Comparison of ENCODE assay signal across 1 cellular context in the genomic region with DNA sequence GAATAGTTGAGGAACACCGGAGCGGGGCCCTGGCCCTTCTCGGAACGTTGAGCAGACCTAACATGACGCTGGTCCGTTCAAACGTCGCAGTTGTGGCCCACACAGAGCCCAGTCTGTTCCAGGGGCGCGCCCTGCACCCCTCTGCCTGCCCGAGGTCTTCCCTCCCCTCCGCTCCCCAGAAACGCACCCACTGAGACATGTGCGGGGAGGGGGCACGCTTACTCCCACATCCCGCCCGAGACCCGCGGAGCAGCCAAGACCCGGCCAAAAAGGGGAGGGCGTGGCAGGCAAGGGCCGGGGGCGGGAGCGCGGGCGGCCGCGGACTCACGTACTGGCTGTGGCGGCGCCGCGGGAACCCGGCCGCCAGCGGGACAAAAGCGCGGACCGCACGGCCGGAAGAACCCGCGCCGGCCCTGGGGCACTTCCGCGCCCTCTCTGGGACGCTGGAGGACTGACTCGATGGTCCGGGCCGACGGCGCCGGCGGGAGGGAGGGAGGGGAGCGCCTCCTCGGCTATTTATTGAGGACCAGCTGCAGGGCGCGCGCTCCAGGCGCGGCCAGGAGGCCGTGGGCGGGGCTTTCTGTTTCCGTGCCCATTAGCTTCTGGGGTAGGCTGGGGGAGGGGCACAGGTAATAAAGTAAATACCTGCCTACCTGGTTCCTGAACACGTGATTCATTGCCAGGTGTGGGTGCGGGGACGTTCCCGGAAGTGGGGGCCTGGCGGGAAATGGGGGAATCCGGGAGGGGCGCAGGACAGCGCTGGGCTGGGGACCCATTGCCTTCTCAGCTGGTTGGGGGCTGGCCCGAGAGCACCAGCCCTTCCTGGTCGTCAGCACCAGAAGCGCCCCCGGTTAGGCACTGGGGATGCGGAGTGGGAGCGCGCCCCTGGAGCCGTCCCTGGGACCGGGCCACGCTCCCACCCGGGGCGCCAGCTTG.
A peak's percentile ranks its signal among the peaks of the same experiment; 100 is the strongest.
TF ChIP-seq lines count a peak whose summit lies in the region.

A gene (minus strand): TSS at position 390 of the 936 bp plus-strand sequence. CDS start 57 bp downstream, at position 333.

TF ChIP-seq in K562, 482 proteins besides CTCF, POLR2A, EP300 and RAD21 (continued from another document and continues in another):
- TF ChIP-seq, protein P1, sequence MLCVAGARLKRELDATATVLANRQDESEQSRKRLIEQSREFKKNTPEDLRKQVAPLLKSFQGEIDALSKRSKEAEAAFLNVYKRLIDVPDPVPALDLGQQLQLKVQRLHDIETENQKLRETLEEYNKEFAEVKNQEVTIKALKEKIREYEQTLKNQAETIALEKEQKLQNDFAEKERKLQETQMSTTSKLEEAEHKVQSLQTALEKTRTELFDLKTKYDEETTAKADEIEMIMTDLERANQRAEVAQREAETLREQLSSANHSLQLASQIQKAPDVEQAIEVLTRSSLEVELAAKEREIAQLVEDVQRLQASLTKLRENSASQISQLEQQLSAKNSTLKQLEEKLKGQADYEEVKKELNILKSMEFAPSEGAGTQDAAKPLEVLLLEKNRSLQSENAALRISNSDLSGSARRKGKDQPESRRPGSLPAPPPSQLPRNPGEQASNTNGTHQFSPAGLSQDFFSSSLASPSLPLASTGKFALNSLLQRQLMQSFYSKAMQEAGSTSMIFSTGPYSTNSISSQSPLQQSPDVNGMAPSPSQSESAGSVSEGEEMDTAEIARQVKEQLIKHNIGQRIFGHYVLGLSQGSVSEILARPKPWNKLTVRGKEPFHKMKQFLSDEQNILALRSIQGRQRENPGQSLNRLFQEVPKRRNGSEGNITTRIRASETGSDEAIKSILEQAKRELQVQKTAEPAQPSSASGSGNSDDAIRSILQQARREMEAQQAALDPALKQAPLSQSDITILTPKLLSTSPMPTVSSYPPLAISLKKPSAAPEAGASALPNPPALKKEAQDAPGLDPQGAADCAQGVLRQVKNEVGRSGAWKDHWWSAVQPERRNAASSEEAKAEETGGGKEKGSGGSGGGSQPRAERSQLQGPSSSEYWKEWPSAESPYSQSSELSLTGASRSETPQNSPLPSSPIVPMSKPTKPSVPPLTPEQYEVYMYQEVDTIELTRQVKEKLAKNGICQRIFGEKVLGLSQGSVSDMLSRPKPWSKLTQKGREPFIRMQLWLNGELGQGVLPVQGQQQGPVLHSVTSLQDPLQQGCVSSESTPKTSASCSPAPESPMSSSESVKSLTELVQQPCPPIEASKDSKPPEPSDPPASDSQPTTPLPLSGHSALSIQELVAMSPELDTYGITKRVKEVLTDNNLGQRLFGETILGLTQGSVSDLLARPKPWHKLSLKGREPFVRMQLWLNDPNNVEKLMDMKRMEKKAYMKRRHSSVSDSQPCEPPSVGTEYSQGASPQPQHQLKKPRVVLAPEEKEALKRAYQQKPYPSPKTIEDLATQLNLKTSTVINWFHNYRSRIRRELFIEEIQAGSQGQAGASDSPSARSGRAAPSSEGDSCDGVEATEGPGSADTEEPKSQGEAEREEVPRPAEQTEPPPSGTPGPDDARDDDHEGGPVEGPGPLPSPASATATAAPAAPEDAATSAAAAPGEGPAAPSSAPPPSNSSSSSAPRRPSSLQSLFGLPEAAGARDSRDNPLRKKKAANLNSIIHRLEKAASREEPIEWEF (CRISPR knock-in tag; IDR thresholded peaks at IDR 0.05): no peak
- TF ChIP-seq ZNF584 (CRISPR knock-in tag; IDR thresholded peaks at IDR 0.05; ENCODE audit: low read depth): no peak
- no peak for TF ChIP-seq CBX8 (IDR thresholded peaks at IDR 0.05; ENCODE audit: borderline replicate concordance, extremely low read depth, low read depth, low read length, poor library complexity, severe bottlenecking)
- TF ChIP-seq, protein P2, sequence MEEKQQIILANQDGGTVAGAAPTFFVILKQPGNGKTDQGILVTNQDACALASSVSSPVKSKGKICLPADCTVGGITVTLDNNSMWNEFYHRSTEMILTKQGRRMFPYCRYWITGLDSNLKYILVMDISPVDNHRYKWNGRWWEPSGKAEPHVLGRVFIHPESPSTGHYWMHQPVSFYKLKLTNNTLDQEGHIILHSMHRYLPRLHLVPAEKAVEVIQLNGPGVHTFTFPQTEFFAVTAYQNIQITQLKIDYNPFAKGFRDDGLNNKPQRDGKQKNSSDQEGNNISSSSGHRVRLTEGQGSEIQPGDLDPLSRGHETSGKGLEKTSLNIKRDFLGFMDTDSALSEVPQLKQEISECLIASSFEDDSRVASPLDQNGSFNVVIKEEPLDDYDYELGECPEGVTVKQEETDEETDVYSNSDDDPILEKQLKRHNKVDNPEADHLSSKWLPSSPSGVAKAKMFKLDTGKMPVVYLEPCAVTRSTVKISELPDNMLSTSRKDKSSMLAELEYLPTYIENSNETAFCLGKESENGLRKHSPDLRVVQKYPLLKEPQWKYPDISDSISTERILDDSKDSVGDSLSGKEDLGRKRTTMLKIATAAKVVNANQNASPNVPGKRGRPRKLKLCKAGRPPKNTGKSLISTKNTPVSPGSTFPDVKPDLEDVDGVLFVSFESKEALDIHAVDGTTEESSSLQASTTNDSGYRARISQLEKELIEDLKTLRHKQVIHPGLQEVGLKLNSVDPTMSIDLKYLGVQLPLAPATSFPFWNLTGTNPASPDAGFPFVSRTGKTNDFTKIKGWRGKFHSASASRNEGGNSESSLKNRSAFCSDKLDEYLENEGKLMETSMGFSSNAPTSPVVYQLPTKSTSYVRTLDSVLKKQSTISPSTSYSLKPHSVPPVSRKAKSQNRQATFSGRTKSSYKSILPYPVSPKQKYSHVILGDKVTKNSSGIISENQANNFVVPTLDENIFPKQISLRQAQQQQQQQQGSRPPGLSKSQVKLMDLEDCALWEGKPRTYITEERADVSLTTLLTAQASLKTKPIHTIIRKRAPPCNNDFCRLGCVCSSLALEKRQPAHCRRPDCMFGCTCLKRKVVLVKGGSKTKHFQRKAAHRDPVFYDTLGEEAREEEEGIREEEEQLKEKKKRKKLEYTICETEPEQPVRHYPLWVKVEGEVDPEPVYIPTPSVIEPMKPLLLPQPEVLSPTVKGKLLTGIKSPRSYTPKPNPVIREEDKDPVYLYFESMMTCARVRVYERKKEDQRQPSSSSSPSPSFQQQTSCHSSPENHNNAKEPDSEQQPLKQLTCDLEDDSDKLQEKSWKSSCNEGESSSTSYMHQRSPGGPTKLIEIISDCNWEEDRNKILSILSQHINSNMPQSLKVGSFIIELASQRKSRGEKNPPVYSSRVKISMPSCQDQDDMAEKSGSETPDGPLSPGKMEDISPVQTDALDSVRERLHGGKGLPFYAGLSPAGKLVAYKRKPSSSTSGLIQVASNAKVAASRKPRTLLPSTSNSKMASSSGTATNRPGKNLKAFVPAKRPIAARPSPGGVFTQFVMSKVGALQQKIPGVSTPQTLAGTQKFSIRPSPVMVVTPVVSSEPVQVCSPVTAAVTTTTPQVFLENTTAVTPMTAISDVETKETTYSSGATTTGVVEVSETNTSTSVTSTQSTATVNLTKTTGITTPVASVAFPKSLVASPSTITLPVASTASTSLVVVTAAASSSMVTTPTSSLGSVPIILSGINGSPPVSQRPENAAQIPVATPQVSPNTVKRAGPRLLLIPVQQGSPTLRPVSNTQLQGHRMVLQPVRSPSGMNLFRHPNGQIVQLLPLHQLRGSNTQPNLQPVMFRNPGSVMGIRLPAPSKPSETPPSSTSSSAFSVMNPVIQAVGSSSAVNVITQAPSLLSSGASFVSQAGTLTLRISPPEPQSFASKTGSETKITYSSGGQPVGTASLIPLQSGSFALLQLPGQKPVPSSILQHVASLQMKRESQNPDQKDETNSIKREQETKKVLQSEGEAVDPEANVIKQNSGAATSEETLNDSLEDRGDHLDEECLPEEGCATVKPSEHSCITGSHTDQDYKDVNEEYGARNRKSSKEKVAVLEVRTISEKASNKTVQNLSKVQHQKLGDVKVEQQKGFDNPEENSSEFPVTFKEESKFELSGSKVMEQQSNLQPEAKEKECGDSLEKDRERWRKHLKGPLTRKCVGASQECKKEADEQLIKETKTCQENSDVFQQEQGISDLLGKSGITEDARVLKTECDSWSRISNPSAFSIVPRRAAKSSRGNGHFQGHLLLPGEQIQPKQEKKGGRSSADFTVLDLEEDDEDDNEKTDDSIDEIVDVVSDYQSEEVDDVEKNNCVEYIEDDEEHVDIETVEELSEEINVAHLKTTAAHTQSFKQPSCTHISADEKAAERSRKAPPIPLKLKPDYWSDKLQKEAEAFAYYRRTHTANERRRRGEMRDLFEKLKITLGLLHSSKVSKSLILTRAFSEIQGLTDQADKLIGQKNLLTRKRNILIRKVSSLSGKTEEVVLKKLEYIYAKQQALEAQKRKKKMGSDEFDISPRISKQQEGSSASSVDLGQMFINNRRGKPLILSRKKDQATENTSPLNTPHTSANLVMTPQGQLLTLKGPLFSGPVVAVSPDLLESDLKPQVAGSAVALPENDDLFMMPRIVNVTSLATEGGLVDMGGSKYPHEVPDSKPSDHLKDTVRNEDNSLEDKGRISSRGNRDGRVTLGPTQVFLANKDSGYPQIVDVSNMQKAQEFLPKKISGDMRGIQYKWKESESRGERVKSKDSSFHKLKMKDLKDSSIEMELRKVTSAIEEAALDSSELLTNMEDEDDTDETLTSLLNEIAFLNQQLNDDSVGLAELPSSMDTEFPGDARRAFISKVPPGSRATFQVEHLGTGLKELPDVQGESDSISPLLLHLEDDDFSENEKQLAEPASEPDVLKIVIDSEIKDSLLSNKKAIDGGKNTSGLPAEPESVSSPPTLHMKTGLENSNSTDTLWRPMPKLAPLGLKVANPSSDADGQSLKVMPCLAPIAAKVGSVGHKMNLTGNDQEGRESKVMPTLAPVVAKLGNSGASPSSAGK (IDR thresholded peaks at IDR 0.05): peak; percentile 65
- peak; percentile 88; the same call in 1 of the 2 replicates for TF ChIP-seq CBX1 (IDR thresholded peaks at IDR 0.05; ENCODE audit: low read depth)
- TF ChIP-seq, protein P3, sequence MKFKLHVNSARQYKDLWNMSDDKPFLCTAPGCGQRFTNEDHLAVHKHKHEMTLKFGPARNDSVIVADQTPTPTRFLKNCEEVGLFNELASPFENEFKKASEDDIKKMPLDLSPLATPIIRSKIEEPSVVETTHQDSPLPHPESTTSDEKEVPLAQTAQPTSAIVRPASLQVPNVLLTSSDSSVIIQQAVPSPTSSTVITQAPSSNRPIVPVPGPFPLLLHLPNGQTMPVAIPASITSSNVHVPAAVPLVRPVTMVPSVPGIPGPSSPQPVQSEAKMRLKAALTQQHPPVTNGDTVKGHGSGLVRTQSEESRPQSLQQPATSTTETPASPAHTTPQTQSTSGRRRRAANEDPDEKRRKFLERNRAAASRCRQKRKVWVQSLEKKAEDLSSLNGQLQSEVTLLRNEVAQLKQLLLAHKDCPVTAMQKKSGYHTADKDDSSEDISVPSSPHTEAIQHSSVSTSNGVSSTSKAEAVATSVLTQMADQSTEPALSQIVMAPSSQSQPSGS (CRISPR knock-in tag; IDR thresholded peaks at IDR 0.05): no peak
- no peak for TF ChIP-seq ZNF75A (CRISPR knock-in tag; IDR thresholded peaks at IDR 0.05)
- TF ChIP-seq, protein P4, sequence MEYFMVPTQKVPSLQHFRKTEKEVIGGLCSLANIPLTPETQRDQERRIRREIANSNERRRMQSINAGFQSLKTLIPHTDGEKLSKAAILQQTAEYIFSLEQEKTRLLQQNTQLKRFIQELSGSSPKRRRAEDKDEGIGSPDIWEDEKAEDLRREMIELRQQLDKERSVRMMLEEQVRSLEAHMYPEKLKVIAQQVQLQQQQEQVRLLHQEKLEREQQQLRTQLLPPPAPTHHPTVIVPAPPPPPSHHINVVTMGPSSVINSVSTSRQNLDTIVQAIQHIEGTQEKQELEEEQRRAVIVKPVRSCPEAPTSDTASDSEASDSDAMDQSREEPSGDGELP (CRISPR knock-in tag; IDR thresholded peaks at IDR 0.05; ENCODE audit: borderline replicate concordance): peak; percentile 95
- no peak for TF ChIP-seq HSF4 (CRISPR knock-in tag; IDR thresholded peaks at IDR 0.05; ENCODE audit: borderline replicate concordance)
- TF ChIP-seq EWSR1 (IDR thresholded peaks at IDR 0.05; ENCODE audit: borderline replicate concordance, low read depth, partially characterized antibody): no peak
- TF ChIP-seq ZNF184 (CRISPR knock-in tag; IDR thresholded peaks at IDR 0.05): no peak
- peak; percentile 88 for TF ChIP-seq SP1 (CRISPR knock-in tag; IDR thresholded peaks at IDR 0.05)
- TF ChIP-seq ZNF830 (CRISPR knock-in tag; IDR thresholded peaks at IDR 0.05): peak; percentile 50; the same call in 1 of the 2 replicates
- no peak for TF ChIP-seq ZNF644 (tag; IDR thresholded peaks at IDR 0.05; ENCODE audit: low read depth)
- TF ChIP-seq, protein P5, sequence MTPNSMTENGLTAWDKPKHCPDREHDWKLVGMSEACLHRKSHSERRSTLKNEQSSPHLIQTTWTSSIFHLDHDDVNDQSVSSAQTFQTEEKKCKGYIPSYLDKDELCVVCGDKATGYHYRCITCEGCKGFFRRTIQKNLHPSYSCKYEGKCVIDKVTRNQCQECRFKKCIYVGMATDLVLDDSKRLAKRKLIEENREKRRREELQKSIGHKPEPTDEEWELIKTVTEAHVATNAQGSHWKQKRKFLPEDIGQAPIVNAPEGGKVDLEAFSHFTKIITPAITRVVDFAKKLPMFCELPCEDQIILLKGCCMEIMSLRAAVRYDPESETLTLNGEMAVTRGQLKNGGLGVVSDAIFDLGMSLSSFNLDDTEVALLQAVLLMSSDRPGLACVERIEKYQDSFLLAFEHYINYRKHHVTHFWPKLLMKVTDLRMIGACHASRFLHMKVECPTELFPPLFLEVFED (CRISPR knock-in tag; conservative IDR thresholded peaks at IDR 0.05): no peak
- TF ChIP-seq GTF2F1 (IDR thresholded peaks at IDR 0.05; ENCODE audit: low read depth, low read length): no peak
- TF ChIP-seq RNF2 (IDR thresholded peaks at IDR 0.05): no peak; the same call in 1 of the 2 replicates
- peak; percentile 55 for TF ChIP-seq HNRNPK (IDR thresholded peaks at IDR 0.05; ENCODE audit: low read depth, low read length, poor library complexity, severe bottlenecking)
- TF ChIP-seq, protein P6, sequence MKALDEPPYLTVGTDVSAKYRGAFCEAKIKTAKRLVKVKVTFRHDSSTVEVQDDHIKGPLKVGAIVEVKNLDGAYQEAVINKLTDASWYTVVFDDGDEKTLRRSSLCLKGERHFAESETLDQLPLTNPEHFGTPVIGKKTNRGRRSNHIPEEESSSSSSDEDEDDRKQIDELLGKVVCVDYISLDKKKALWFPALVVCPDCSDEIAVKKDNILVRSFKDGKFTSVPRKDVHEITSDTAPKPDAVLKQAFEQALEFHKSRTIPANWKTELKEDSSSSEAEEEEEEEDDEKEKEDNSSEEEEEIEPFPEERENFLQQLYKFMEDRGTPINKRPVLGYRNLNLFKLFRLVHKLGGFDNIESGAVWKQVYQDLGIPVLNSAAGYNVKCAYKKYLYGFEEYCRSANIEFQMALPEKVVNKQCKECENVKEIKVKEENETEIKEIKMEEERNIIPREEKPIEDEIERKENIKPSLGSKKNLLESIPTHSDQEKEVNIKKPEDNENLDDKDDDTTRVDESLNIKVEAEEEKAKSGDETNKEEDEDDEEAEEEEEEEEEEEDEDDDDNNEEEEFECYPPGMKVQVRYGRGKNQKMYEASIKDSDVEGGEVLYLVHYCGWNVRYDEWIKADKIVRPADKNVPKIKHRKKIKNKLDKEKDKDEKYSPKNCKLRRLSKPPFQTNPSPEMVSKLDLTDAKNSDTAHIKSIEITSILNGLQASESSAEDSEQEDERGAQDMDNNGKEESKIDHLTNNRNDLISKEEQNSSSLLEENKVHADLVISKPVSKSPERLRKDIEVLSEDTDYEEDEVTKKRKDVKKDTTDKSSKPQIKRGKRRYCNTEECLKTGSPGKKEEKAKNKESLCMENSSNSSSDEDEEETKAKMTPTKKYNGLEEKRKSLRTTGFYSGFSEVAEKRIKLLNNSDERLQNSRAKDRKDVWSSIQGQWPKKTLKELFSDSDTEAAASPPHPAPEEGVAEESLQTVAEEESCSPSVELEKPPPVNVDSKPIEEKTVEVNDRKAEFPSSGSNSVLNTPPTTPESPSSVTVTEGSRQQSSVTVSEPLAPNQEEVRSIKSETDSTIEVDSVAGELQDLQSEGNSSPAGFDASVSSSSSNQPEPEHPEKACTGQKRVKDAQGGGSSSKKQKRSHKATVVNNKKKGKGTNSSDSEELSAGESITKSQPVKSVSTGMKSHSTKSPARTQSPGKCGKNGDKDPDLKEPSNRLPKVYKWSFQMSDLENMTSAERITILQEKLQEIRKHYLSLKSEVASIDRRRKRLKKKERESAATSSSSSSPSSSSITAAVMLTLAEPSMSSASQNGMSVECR (CRISPR knock-in tag; IDR thresholded peaks at IDR 0.05): peak; percentile 93
- TF ChIP-seq KDM2B (CRISPR knock-in tag; IDR thresholded peaks at IDR 0.05): peak; percentile 29; the same call in 1 of the 2 replicates
- no peak for TF ChIP-seq ZNF282 (CRISPR knock-in tag; IDR thresholded peaks at IDR 0.05)
- no peak for TF ChIP-seq ZFP1 (CRISPR knock-in tag; IDR thresholded peaks at IDR 0.05)
